In the genomic region with DNA sequence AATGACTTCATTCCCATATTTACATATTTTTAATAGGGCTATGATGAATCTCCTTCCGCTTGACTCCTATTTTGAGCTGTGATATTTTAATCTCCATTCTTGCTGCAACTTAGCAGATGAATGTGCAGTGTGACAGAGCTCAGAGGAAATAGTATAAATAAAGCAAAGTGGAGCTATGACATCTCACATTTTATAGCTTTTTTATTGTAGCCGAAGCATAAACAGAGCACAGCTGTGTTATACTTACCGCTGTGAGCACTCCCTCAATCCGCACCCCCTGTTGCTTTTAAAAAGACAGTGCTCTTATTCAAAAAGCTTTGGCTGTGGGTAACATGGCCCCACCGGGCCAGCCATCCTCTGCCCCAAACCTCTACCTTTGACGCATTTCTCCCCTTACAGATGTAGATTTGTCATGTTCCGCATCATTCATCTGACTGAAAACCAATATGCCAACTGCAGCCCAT, we compare ENCODE assay signal across 10 cellular contexts.
DNase-seq lines count a peak whose midpoint lies in the region; ATAC-seq and TF ChIP-seq lines count a peak whose summit lies in the region.
"Had no signal": no experiment of that assay in that cellular context is flagged by ENCODE, and none has a peak within 500 bp of the region (broad histone marks: within the 10 kb centered on the region; RNA-seq: fewer than 3 reads in every experiment).

No MANE protein-coding gene starts in this region.

- H3K36me3 Mint-ChIP-seq in activated CD4-positive, alpha-beta memory T cell treated with anti-CD3 and anti-CD28 coated beads, Interleukin-2, amount 10 ng/mL, durations not matched to agents 7 days and 5 days (ENCODE audit: low read depth) = no peaks in the 10 kb centered on the region
- no peaks in the 10 kb centered on the region for H3K36me3 Mint-ChIP-seq in Calu3 (ENCODE audit: insufficient read depth, unreplicated experiment)

- WGBS in ectodermal cell, 2 experiments = 16 to 19% methylated on average over 7 of the region's 7 CpGs

- peaks cover 35% of the 10 kb centered on the region for H3K4me1 ChIP-seq in ectodermal cell (ENCODE audit: control insufficient read depth, insufficient read depth, low read length)

- no peaks in the 10 kb centered on the region for H3K27me3 ChIP-seq in ectodermal cell (ENCODE audit: control insufficient read depth, insufficient read depth, low read length, poor library complexity, severe bottlenecking)

- peak overlapping the region; percentile 88 for H3K27ac ChIP-seq in ectodermal cell (ENCODE audit: insufficient read depth, low read depth, low read length, poor library complexity, severe bottlenecking)

- no peaks in the 10 kb centered on the region for H3K36me3 ChIP-seq in ectodermal cell (ENCODE audit: control insufficient read depth, insufficient read depth, low read length)

- no peak overlapping the region for H3K27ac Mint-ChIP-seq in activated CD4-positive, alpha-beta memory T cell treated with anti-CD3 and anti-CD28 coated beads, Interleukin-2, amount 10 ng/mL, durations not matched to agents 7 days and 5 days
- no peak overlapping the region for H3K27ac Mint-ChIP-seq in Calu3 (ENCODE audit: unreplicated experiment)

- no peak for TF ChIP-seq CTCF in Calu3 (IDR thresholded peaks at IDR 0.05; ENCODE audit: unreplicated experiment)

- intact Hi-C loops in Calu3 (cut with micrococcal nuclease; ENCODE audit: unreplicated experiment) = no loop called here

- no TSS peak for BruUV-seq in Calu3 (replicated peaks; lab: Mats Ljungman, UMichigan)

- H3K9me3 Mint-ChIP-seq in activated CD4-positive, alpha-beta memory T cell treated with anti-CD3 and anti-CD28 coated beads, Interleukin-2, amount 10 ng/mL, durations not matched to agents 7 days and 5 days = peaks cover 15% of the 10 kb centered on the region
- H3K9me3 Mint-ChIP-seq in Calu3 (ENCODE audit: low read depth, unreplicated experiment) = peaks cover 9% of the 10 kb centered on the region

- POLR2A ChIA-PET in activated CD4-positive, alpha-beta memory T cell treated with anti-CD3 and anti-CD28 coated beads, Interleukin-2, amount 10 ng/mL, durations not matched to agents 7 days and 5 days (lab: Charles Lee) = no interaction called here

- peak; percentile 24 for ATAC-seq in HG03565 (IDR thresholded peaks at IDR 0.05; ENCODE audit: unreplicated experiment)
- ATAC-seq: HCT116 had no signal

- no peak overlapping the region for H3K4me3 Mint-ChIP-seq in activated CD4-positive, alpha-beta memory T cell treated with anti-CD3 and anti-CD28 coated beads, Interleukin-2, amount 10 ng/mL, durations not matched to agents 7 days and 5 days
- H3K4me3 Mint-ChIP-seq in Calu3 (ENCODE audit: low read depth, unreplicated experiment) = no peak overlapping the region

- H3K4me3 ChIP-seq in ectodermal cell (ENCODE audit: insufficient read depth, low read depth, low read length) = no peak overlapping the region

- peak; percentile 14 for DNase-seq in NCI-H2227 (lab: John Stamatoyannopoulos, UW; ENCODE audit: unreplicated experiment)
- DNase-seq in NCI-H2227 treated with DMSO at 0.1 percent for 48 hours (lab: John Stamatoyannopoulos, UW) = no peak
- no peak for DNase-seq in NCI-H446 (lab: John Stamatoyannopoulos, UW)
- DNase-seq in activated T-cell treated with anti-CD3 and anti-CD28 coated beads, Interleukin-2, amount 50 U/mL, for 1 hour = no peak
- DNase-seq in activated CD4-positive, alpha-beta memory T cell treated with anti-CD3 and anti-CD28 coated beads, Interleukin-2, amount 10 ng/mL, durations not matched to agents 7 days and 5 days = no peak
- DNase-seq in Calu3 = no peak
- DNase-seq: central memory CD4-positive, alpha-beta T cell had no signal

- H3K4me1 Mint-ChIP-seq in activated CD4-positive, alpha-beta memory T cell treated with anti-CD3 and anti-CD28 coated beads, Interleukin-2, amount 10 ng/mL, durations not matched to agents 7 days and 5 days = no peaks in the 10 kb centered on the region
- H3K4me1 Mint-ChIP-seq in Calu3 (ENCODE audit: low read depth, unreplicated experiment) = no peaks in the 10 kb centered on the region

- H3K9me3 ChIP-seq in ectodermal cell (ENCODE audit: control insufficient read depth, low read length) = peaks cover 2% of the 10 kb centered on the region

- CTCF ChIA-PET in activated CD4-positive, alpha-beta memory T cell treated with anti-CD3 and anti-CD28 coated beads, Interleukin-2, amount 10 ng/mL, durations not matched to agents 7 days and 5 days (lab: Charles Lee) = no interaction called here
- CTCF ChIA-PET in Calu3 (lab: Charles Lee) = interaction anchor here (0.6 kb wide), 1 partner anchor 274 kb away, joined by 4 read pairs; no protein-coding TSS in a partner anchor

- H3K27me3 Mint-ChIP-seq in activated CD4-positive, alpha-beta memory T cell treated with anti-CD3 and anti-CD28 coated beads, Interleukin-2, amount 10 ng/mL, durations not matched to agents 7 days and 5 days = no peaks in the 10 kb centered on the region
- H3K27me3 Mint-ChIP-seq in Calu3 (ENCODE audit: unreplicated experiment) = no peaks in the 10 kb centered on the region
